Comparison of ENCODE assay signal across 15 cellular contexts in genomic region chr7:82204694-82205093, GRCh38.
DNase-seq lines count a peak whose midpoint lies in the region; ATAC-seq and TF ChIP-seq lines count a peak whose summit lies in the region.
"Had no signal": no experiment of that assay in that cellular context is flagged by ENCODE, and none has a peak within 500 bp of the region (broad histone marks: within the 10 kb centered on the region; RNA-seq: fewer than 3 reads in every experiment).

No MANE protein-coding gene starts in this region.

- no peak for TF ChIP-seq POLR2A in vagina (IDR thresholded peaks at IDR 0.05)

- no peaks in the 10 kb centered on the region for H3K27me3 ChIP-seq in vagina
- H3K27me3 ChIP-seq: colonic mucosa, suprapubic skin had no signal

- H3K9me3 ChIP-seq in vagina = no peaks in the 10 kb centered on the region
- H3K9me3 ChIP-seq: colonic mucosa had no signal

- TF ChIP-seq CTCF in vagina (IDR thresholded peaks at IDR 0.05) = no peak

- H3K4me3 ChIP-seq in vagina = no peak overlapping the region
- H3K4me3 ChIP-seq: colonic mucosa, suprapubic skin had no signal

- H3K36me3 ChIP-seq in vagina = no peaks in the 10 kb centered on the region
- H3K36me3 ChIP-seq: colonic mucosa, suprapubic skin had no signal

- ATAC-seq in esophagus mucosa (peak; percentile 66), HG03045 (IDR thresholded peaks at IDR 0.05; ENCODE audit: unreplicated experiment) (no peak), GM19397 (IDR thresholded peaks at IDR 0.05; ENCODE audit: unreplicated experiment) (no peak)
- ATAC-seq: natural killer cell had no signal

- no peaks in the 10 kb centered on the region for H3K4me1 ChIP-seq in vagina
- H3K4me1 ChIP-seq: colonic mucosa had no signal

- no peak overlapping the region for H3K27ac ChIP-seq in vagina
- H3K27ac ChIP-seq: colonic mucosa, suprapubic skin had no signal

- intact Hi-C loops in vagina (cut with DNase I) = no loop called here

- DNase-seq in EL (peak; percentile 59), OCI-M1 (lab: John Stamatoyannopoulos, UW) (peak; percentile 90), non-pigmented ciliary epithelial cell (ENCODE audit: low read depth) (peak; percentile 72), vagina (ENCODE audit: extremely low spot score in 2 of 2) (no peak)
- no peak for DNase-seq in stimulated activated naive CD4-positive, alpha-beta T cell (lab: John Stamatoyannopoulos, UW)
- DNase-seq: activated T-cell treated with anti-CD3 and anti-CD28 coated beads, Interleukin-2, amount 50 U/mL, for 1 hour; colonic mucosa; COR-L47; natural killer cell; NCI-H1092; NK-92 treated with Interleukin-12 subunit alpha and Interleukin-12 subunit beta, amount 100 ng/mL, for 24 hours had no signal

Comparison
In these comparisons a context has a peak if more than half of its experiments do, and no peak if none do; other contexts are left out.
1. DNase-seq: peak in EL (single experiment), OCI-M1 (single experiment) and non-pigmented ciliary epithelial cell (single experiment); none in stimulated activated naive CD4-positive, alpha-beta T cell (0 of 6) and vagina (0 of 2).